In genomic region chr4:24949970-24950369, GRCh38 we compare ENCODE assay signal across 22 cellular contexts. TPM values are rescaled to one million over a fixed set of nuclear protein-coding genes. Genes with fewer than 3 reads are reported as not detected.
"Had no signal": no experiment of that assay in that cellular context is flagged by ENCODE, and none has a peak within 500 bp of the region (broad histone marks: within the 10 kb centered on the region; RNA-seq: fewer than 3 reads in every experiment).

No MANE protein-coding gene starts in this region.

- H3K4me3 ChIP-seq: ascending aorta had no signal

- DNase-seq: activated B cell treated with CpG ODN at 0.5 μM for 24 hours; activated CD4-positive, alpha-beta T cell treated with anti-CD3 and anti-CD28 coated beads for 1 hour; activated CD4-positive, alpha-beta T cell treated with anti-CD3 and anti-CD28 coated beads, Interleukin-2, amount 10 ng/mL, durations not matched to agents 24 days and 14 days; activated CD4-positive, alpha-beta T cell treated with anti-CD3 and anti-CD28 coated beads, Interleukin-2, amount 50 U/mL, for 48 hours; activated CD8-positive, alpha-beta memory T cell treated with anti-CD3 and anti-CD28 coated beads, Interleukin-2, amount 10 ng/mL, durations not matched to agents 7 days and 5 days; activated effector memory CD4-positive, alpha-beta T cell treated with anti-CD3 and anti-CD28 coated beads, Interleukin-2, amount 50 U/mL, for 16 hours; activated naive CD4-positive, alpha-beta T cell treated with Interleukin-2 at 50 U/mL for 16 hours; activated naive CD8-positive, alpha-beta T cell treated with anti-CD3 and anti-CD28 coated beads, Interleukin-2, amount 50 U/mL, for 24 hours; activated T-cell treated with anti-CD3 and anti-CD28 coated beads, Interleukin-2, amount 50 U/mL, for 4 hours; amniotic stem cell; MM.1S; NCI-H1105 treated with DMSO at 0.1 percent for 48 hours; NCI-H1436 treated with DMSO at 0.1 percent for 48 hours; NCI-H187; NCI-H2081; NCI-H510A treated with DMSO at 0.1 percent for 48 hours; NCI-H69; SIG-M5; T-helper 2 cell; T1000 had no signal

- H3K36me3 ChIP-seq: ascending aorta had no signal

- H3K4me1 ChIP-seq: ascending aorta had no signal

- H3K27ac ChIP-seq: ascending aorta had no signal

- H3K27me3 ChIP-seq: ascending aorta had no signal

- ATAC-seq: activated CD8-positive, alpha-beta memory T cell treated with anti-CD3 and anti-CD28 coated beads, Interleukin-2, amount 10 ng/mL, durations not matched to agents 7 days and 5 days; activated naive CD4-positive, alpha-beta T cell treated with anti-CD3 and anti-CD28 coated beads, Interleukin-2, amount 50 U/mL, for 72 hours; activated naive CD8-positive, alpha-beta T cell treated with anti-CD3 and anti-CD28 coated beads, Interleukin-2, amount 50 U/mL, for 24 hours; activated T-cell treated with anti-CD3 and anti-CD28 coated beads, Interleukin-2, amount 50 U/mL, for 4 hours had no signal

RNA-seq across cellular contexts. Expression of gene CCDC149, which starts 37.1 kb away (rescaled TPM):
- total RNA-seq: activated B cell treated with CpG ODN at 0.5 μM for 24 hours; activated CD4-positive, alpha-beta T cell treated with anti-CD3 and anti-CD28 coated beads, Interleukin-2, amount 10 ng/mL, durations not matched to agents 24 days and 14 days; activated CD8-positive, alpha-beta memory T cell treated with anti-CD3 and anti-CD28 coated beads, Interleukin-2, amount 10 ng/mL, durations not matched to agents 7 days and 5 days; activated T-cell treated with anti-CD3 and anti-CD28 coated beads, Interleukin-2, amount 50 U/mL, for 4 hours had no signal
